In genomic region chr22:29380032-29380781, GRCh38 we compare ENCODE assay signal across 15 cellular contexts. TPM values are rescaled to one million over a fixed set of nuclear protein-coding genes. Genes with fewer than 3 reads are reported as not detected.
DNase-seq lines count a peak whose midpoint lies in the region; ATAC-seq and TF ChIP-seq lines count a peak whose summit lies in the region.
"Had no signal": no experiment of that assay in that cellular context is flagged by ENCODE, and none has a peak within 500 bp of the region (broad histone marks: within the 10 kb centered on the region; RNA-seq: fewer than 3 reads in every experiment).

No MANE protein-coding gene starts in this region.

- no peak overlapping the region for H3K9ac ChIP-seq in neural progenitor cell

- no peak overlapping the region for H2AFZ ChIP-seq in neural progenitor cell (replicated peaks)

- CTCF ChIA-PET in CD4-positive, alpha-beta memory T cell (lab: Charles Lee; ENCODE audit: partially characterized antibody) = no interaction called here

- no peaks in the 10 kb centered on the region for H3K9me3 ChIP-seq in CD4-positive, alpha-beta memory T cell (ENCODE audit: control insufficient read depth in 1 of 2, low read length in 2 of 2)
- no peaks in the 10 kb centered on the region for H3K9me3 ChIP-seq in neural progenitor cell (ENCODE audit: low read depth)
- H3K9me3 ChIP-seq: body of pancreas, tibial artery had no signal

- peaks cover 8% of the 10 kb centered on the region for H4K20me1 ChIP-seq in neural progenitor cell (ENCODE audit: low read depth)

- no peaks in the 10 kb centered on the region for H3F3A ChIP-seq in neural progenitor cell (ENCODE audit: low read depth)

- no peak overlapping the region for H3K27ac ChIP-seq in CD4-positive, alpha-beta memory T cell (ENCODE audit: low read depth, low read length)
- H3K27ac ChIP-seq in neural progenitor cell = no peak overlapping the region
- H3K27ac ChIP-seq: SK-N-MC, tibial artery had no signal

- H3K9me3 Mint-ChIP-seq in CD4-positive, alpha-beta memory T cell = no peaks in the 10 kb centered on the region
- no peaks in the 10 kb centered on the region for H3K9me3 Mint-ChIP-seq in dendritic cell treated with granulocyte-macrophage colony-stimulating factor and Interleukin-4, amounts not matched to agents 40 ng/mL and 50 ng/mL, for 4 days
- no peaks in the 10 kb centered on the region for H3K9me3 Mint-ChIP-seq in neural progenitor cell

- TF ChIP-seq CTCF in neural progenitor cell (IDR thresholded peaks at IDR 0.05) = no peak

- H3K4me3 Mint-ChIP-seq in CD4-positive, alpha-beta memory T cell = no peak overlapping the region
- peak overlapping the region; percentile 43 for H3K4me3 Mint-ChIP-seq in dendritic cell treated with granulocyte-macrophage colony-stimulating factor and Interleukin-4, amounts not matched to agents 40 ng/mL and 50 ng/mL, for 4 days
- H3K4me3 Mint-ChIP-seq in neural progenitor cell = no peak overlapping the region

- H3K4me2 ChIP-seq in neural progenitor cell = no peak overlapping the region

- peaks cover 33 to 61% (median 51%) of the 10 kb centered on the region in 4 donors for H3K4me1 Mint-ChIP-seq in CD4-positive, alpha-beta memory T cell
- peaks cover 90% of the 10 kb centered on the region for H3K4me1 Mint-ChIP-seq in dendritic cell treated with granulocyte-macrophage colony-stimulating factor and Interleukin-4, amounts not matched to agents 40 ng/mL and 50 ng/mL, for 4 days (ENCODE audit: low read depth)
- peaks cover 14% of the 10 kb centered on the region for H3K4me1 Mint-ChIP-seq in neural progenitor cell

- ATAC-seq in HG03139 (IDR thresholded peaks at IDR 0.05; ENCODE audit: unreplicated experiment) = no peak
- ATAC-seq: body of pancreas, left ventricle myocardium superior had no signal

- H3K27ac Mint-ChIP-seq in CD4-positive, alpha-beta memory T cell = peak overlapping the region in 6 of 7 donors; percentile 7 to 63 (median 45)
- H3K27ac Mint-ChIP-seq in dendritic cell treated with granulocyte-macrophage colony-stimulating factor and Interleukin-4, amounts not matched to agents 40 ng/mL and 50 ng/mL, for 4 days = peak overlapping the region; percentile 18
- H3K27ac Mint-ChIP-seq in neural progenitor cell = peak overlapping the region; percentile 7

- no peak for DNase-seq in CD4-positive, alpha-beta memory T cell
- DNase-seq in M059J (ENCODE audit: low read depth) (peak; percentile 90), neural progenitor cell (ENCODE audit: low spot score) (no peak), NCI-H524 treated with DMSO at 0.1 percent for 48 hours (lab: John Stamatoyannopoulos, UW) (no peak), NCI-H187 (lab: John Stamatoyannopoulos, UW) (no peak)
- DNase-seq: body of pancreas, DMS153, left ventricle myocardium superior, NCI-H1092, NCI-H526 treated with DMSO at 0.1 percent for 48 hours, tibial artery had no signal

- no peaks in the 10 kb centered on the region for H3K27me3 Mint-ChIP-seq in CD4-positive, alpha-beta memory T cell
- H3K27me3 Mint-ChIP-seq in dendritic cell treated with granulocyte-macrophage colony-stimulating factor and Interleukin-4, amounts not matched to agents 40 ng/mL and 50 ng/mL, for 4 days = no peaks in the 10 kb centered on the region
- peaks cover 3% of the 10 kb centered on the region for H3K27me3 Mint-ChIP-seq in neural progenitor cell (ENCODE audit: insufficient read depth, low read depth)

- POLR2A ChIA-PET in CD4-positive, alpha-beta memory T cell (lab: Charles Lee; ENCODE audit: partially characterized antibody) = no interaction called here

- H3K36me3 Mint-ChIP-seq in CD4-positive, alpha-beta memory T cell = peaks cover 23 to 53% of the 10 kb centered on the region in 2 donors
- peaks cover 100% of the 10 kb centered on the region for H3K36me3 Mint-ChIP-seq in dendritic cell treated with granulocyte-macrophage colony-stimulating factor and Interleukin-4, amounts not matched to agents 40 ng/mL and 50 ng/mL, for 4 days (ENCODE audit: low read depth)
- H3K36me3 Mint-ChIP-seq in neural progenitor cell = peaks cover 16% of the 10 kb centered on the region

- H3K79me2 ChIP-seq in neural progenitor cell (ENCODE audit: low read depth) = peaks cover 11% of the 10 kb centered on the region

- H3K36me3 ChIP-seq in CD4-positive, alpha-beta memory T cell (ENCODE audit: insufficient read depth, low read length) = peaks cover 11% of the 10 kb centered on the region
- H3K36me3 ChIP-seq in neural progenitor cell = no peaks in the 10 kb centered on the region

- H3K27me3 ChIP-seq in CD4-positive, alpha-beta memory T cell (ENCODE audit: insufficient read depth, low read length) = no peaks in the 10 kb centered on the region
- no peaks in the 10 kb centered on the region for H3K27me3 ChIP-seq in neural progenitor cell
- H3K27me3 ChIP-seq: body of pancreas, tibial artery had no signal

- intact Hi-C loops in CD4-positive, alpha-beta memory T cell (cut with micrococcal nuclease) = loop anchor here (10.0 kb wide), 2 partner anchors 105 to 1465 kb away; partner anchors contain the start of gene PITPNB
- intact Hi-C loops in dendritic cell treated with granulocyte-macrophage colony-stimulating factor and Interleukin-4, amounts not matched to agents 40 ng/mL and 50 ng/mL, for 4 days (cut with micrococcal nuclease) = no loop called here

- no peak overlapping the region for H3K4me3 ChIP-seq in CD4-positive, alpha-beta memory T cell (ENCODE audit: low read length in 2 of 2)
- H3K4me3 ChIP-seq in neural progenitor cell = no peak overlapping the region
- H3K4me3 ChIP-seq: body of pancreas, SK-N-MC, tibial artery had no signal

- peaks cover 17% of the 10 kb centered on the region for H3K4me1 ChIP-seq in CD4-positive, alpha-beta memory T cell (ENCODE audit: insufficient read depth, low read length)
- H3K4me1 ChIP-seq in neural progenitor cell = no peaks in the 10 kb centered on the region

RNA-seq across cellular contexts. Expression of gene AP1B1, which starts 8.2 kb away (rescaled TPM):
- 10 to 100 TPM; 41.3 to 42.7 TPM for total RNA-seq in CD4-positive, alpha-beta memory T cell
- polyA plus RNA-seq in CD4-positive, alpha-beta memory T cell = 10 to 100 TPM in 1 of 2 donors, 1 to 10 TPM in 1; 9.1 to 20.2 TPM
- total RNA-seq in M059J (2014; rRNA removed; shearing (Covaris generic)) = 33.8 and 65.6 TPM in 2 replicates
- 34.7 and 57.0 TPM in 2 replicates for total RNA-seq in neural progenitor cell (ENCODE audit: low replicate concordance)

RNA-seq across cellular contexts. Expression of gene RFPL1, which starts 58.2 kb away (rescaled TPM):
- total RNA-seq in CD4-positive, alpha-beta memory T cell = not detected
- polyA plus RNA-seq in CD4-positive, alpha-beta memory T cell = not detected
- not detected in 2 replicates for total RNA-seq in M059J (2014; rRNA removed; shearing (Covaris generic))
- not detected in 2 replicates for total RNA-seq in neural progenitor cell (ENCODE audit: low replicate concordance)
- total RNA-seq: activated CD8-positive, alpha-beta memory T cell treated with anti-CD3 and anti-CD28 coated beads for 36 hours; body of pancreas; left ventricle myocardium superior had no signal
